ENCODE assay signal across 15 cellular contexts in genomic region chr7:64602518-64602917, GRCh38. TPM values are rescaled to one million over a fixed set of nuclear protein-coding genes. Genes with fewer than 3 reads are reported as not detected.
DNase-seq lines count a peak whose midpoint lies in the region; ATAC-seq and TF ChIP-seq lines count a peak whose summit lies in the region.
"Had no signal": no experiment of that assay in that cellular context is flagged by ENCODE, and none has a peak within 500 bp of the region (broad histone marks: within the 10 kb centered on the region; RNA-seq: fewer than 3 reads in every experiment).

No MANE protein-coding gene starts in this region.

- peak; percentile 58 for ATAC-seq in left ventricle myocardium superior
- no peak for ATAC-seq in Right ventricle myocardium inferior
- no peak for ATAC-seq in stimulated activated naive B cell treated with anti-CD40 and anti-IgM and Interleukin-4, amounts not matched to agents 10 μg/mL and 1 μg/mL and 100 μg/mL, for 72 hours (replicated peaks)
- ATAC-seq in GM23338, result no peak
- ATAC-seq: Panc1 had no signal

- POLR2A ChIA-PET in PC-9 (lab: Charles Lee; ENCODE audit: unreplicated experiment), result no interaction called here

- no peaks in the 10 kb centered on the region; the same call in 1 of the 2 replicates for H3K9me3 ChIP-seq in PC-9 (ENCODE audit: insufficient read depth, low read depth)

- H2AFZ ChIP-seq in PC-9 (no peak overlapping the region), GM23338 (no peak overlapping the region)

- no TSS peak for BruUV-seq in PC-9 (replicated peaks; lab: Mats Ljungman, UMichigan)

- H3K9me3 Mint-ChIP-seq in stimulated activated naive B cell treated with anti-CD40 and anti-IgM and Interleukin-4, amounts not matched to agents 10 μg/mL and 1 μg/mL and 100 μg/mL, for 72 hours, result peaks cover 0 to 2% of the 10 kb centered on the region in 2 donors
- peaks cover 61% of the 10 kb centered on the region for H3K9me3 Mint-ChIP-seq in GM23338
- H3K9me3 Mint-ChIP-seq: CD8-positive, alpha-beta memory T cell had no signal

- CTCF ChIA-PET in PC-9 (lab: Charles Lee), result no interaction called here

- TF ChIP-seq CTCF in fibroblast of pulmonary artery (IDR thresholded peaks at IDR 0.05; ENCODE audit: low read length, missing control alignments) (no peak), PC-9 (conservative IDR thresholded peaks at IDR 0.05) (no peak), GM23338 (conservative IDR thresholded peaks at IDR 0.05; ENCODE audit: low read depth in 2 of 2) (no peak)

- no peaks in the 10 kb centered on the region for H3K4me1 ChIP-seq in PC-9 (replicated peaks; ENCODE audit: insufficient read depth)
- H3K4me1 ChIP-seq in GM23338 (ENCODE audit: insufficient read depth), result no peaks in the 10 kb centered on the region
- H3K4me1 ChIP-seq: BLaER1 treated with 17β-estradiol and CSF1 and Interleukin-3, amounts not matched to agents 10 nM and 100 nM had no signal

- no peak overlapping the region for H3K4me3 ChIP-seq in fibroblast of pulmonary artery (replicated peaks; ENCODE audit: low read depth, low read length)
- H3K4me3 ChIP-seq in PC-9, result no peak overlapping the region
- H3K4me3 ChIP-seq in GM23338, result no peak overlapping the region
- H3K4me3 ChIP-seq: BLaER1 treated with 17β-estradiol and CSF1 and Interleukin-3, amounts not matched to agents 10 nM and 100 nM had no signal

- H3K27ac Mint-ChIP-seq in stimulated activated naive B cell treated with anti-CD40 and anti-IgM and Interleukin-4, amounts not matched to agents 10 μg/mL and 1 μg/mL and 100 μg/mL, for 72 hours, result no peak overlapping the region
- H3K27ac Mint-ChIP-seq in GM23338, result no peak overlapping the region
- H3K27ac Mint-ChIP-seq: CD8-positive, alpha-beta memory T cell had no signal

- no peaks in the 10 kb centered on the region for H3K27me3 Mint-ChIP-seq in stimulated activated naive B cell treated with anti-CD40 and anti-IgM and Interleukin-4, amounts not matched to agents 10 μg/mL and 1 μg/mL and 100 μg/mL, for 72 hours
- H3K27me3 Mint-ChIP-seq in GM23338 (ENCODE audit: insufficient read depth, low read depth, poor library complexity), result peaks cover 3% of the 10 kb centered on the region
- H3K27me3 Mint-ChIP-seq: CD8-positive, alpha-beta memory T cell had no signal

- intact Hi-C loops in left ventricle myocardium superior (cut with micrococcal nuclease) (no loop called here), Right ventricle myocardium inferior (cut with DNase I) (no loop called here), PC-9 (cut with micrococcal nuclease; ENCODE audit: unreplicated experiment) (no loop called here)

- no peak overlapping the region for H3K4me2 ChIP-seq in PC-9
- no peak overlapping the region for H3K4me2 ChIP-seq in GM23338
- H3K4me2 ChIP-seq: BLaER1 treated with 17β-estradiol and CSF1 and Interleukin-3, amounts not matched to agents 10 nM and 100 nM had no signal

- H3K27me3 ChIP-seq in PC-9 (ENCODE audit: insufficient read depth, low read depth), result no peaks in the 10 kb centered on the region
- no peaks in the 10 kb centered on the region for H3K27me3 ChIP-seq in GM23338 (ENCODE audit: insufficient read depth)
- H3K27me3 ChIP-seq: BLaER1 treated with 17β-estradiol and CSF1 and Interleukin-3, amounts not matched to agents 10 nM and 100 nM had no signal

- H3K27ac ChIP-seq in PC-9, result no peak overlapping the region
- no peak overlapping the region for H3K27ac ChIP-seq in GM23338 (ENCODE audit: low read depth)
- H3K27ac ChIP-seq: BLaER1 treated with 17β-estradiol and CSF1 and Interleukin-3, amounts not matched to agents 10 nM and 100 nM had no signal

- no peak for DNase-seq in left ventricle myocardium superior
- no peak for DNase-seq in Right ventricle myocardium inferior (ENCODE audit: missing footprints)
- peak; percentile 37 for DNase-seq in astrocyte of the hippocampus (ENCODE audit: low read depth, low spot score)
- peak; percentile 29 for DNase-seq in fibroblast of pulmonary artery (ENCODE audit: low read depth)
- no peak for DNase-seq in PC-9
- no peak for DNase-seq in stimulated activated naive B cell treated with anti-CD40 and anti-IgM and Interleukin-4, amounts not matched to agents 10 μg/mL and 1 μg/mL and 100 μg/mL, for 72 hours
- DNase-seq in GM23338 (ENCODE audit: low spot score), result no peak
- DNase-seq in amniotic stem cell (lab: John Stamatoyannopoulos, UW), result no peak
- DNase-seq: CD8-positive, alpha-beta memory T cell; NCI-H1092; NCI-H2081 treated with DMSO at 0.1 percent for 48 hours; NCI-H510A; NCI-H774 had no signal

- H3K36me3 ChIP-seq in PC-9 (ENCODE audit: low read depth), result no peaks in the 10 kb centered on the region
- H3K36me3 ChIP-seq in GM23338 (ENCODE audit: insufficient read depth), result peaks cover 8% of the 10 kb centered on the region; the same call in 1 of the 2 replicates
- H3K36me3 ChIP-seq: BLaER1 treated with 17β-estradiol and CSF1 and Interleukin-3, amounts not matched to agents 10 nM and 100 nM had no signal

- H3F3A ChIP-seq in PC-9 (ENCODE audit: insufficient read depth, low read depth) (no peaks in the 10 kb centered on the region), GM23338 (replicated peaks; ENCODE audit: low read depth) (no peaks in the 10 kb centered on the region)

- H3K79me2 ChIP-seq in PC-9 (ENCODE audit: low read depth) (no peaks in the 10 kb centered on the region), GM23338 (replicated peaks; ENCODE audit: insufficient read depth) (0 out of 2 replicates have a peak, but pooled peaks cover 4% of the 10 kb centered on the region)

- H3K36me3 Mint-ChIP-seq in stimulated activated naive B cell treated with anti-CD40 and anti-IgM and Interleukin-4, amounts not matched to agents 10 μg/mL and 1 μg/mL and 100 μg/mL, for 72 hours, result no peaks in the 10 kb centered on the region
- H3K36me3 Mint-ChIP-seq in GM23338 (ENCODE audit: low read depth), result peaks cover 77% of the 10 kb centered on the region
- H3K36me3 Mint-ChIP-seq: CD8-positive, alpha-beta memory T cell had no signal

- no peaks in the 10 kb centered on the region for H3K4me1 Mint-ChIP-seq in stimulated activated naive B cell treated with anti-CD40 and anti-IgM and Interleukin-4, amounts not matched to agents 10 μg/mL and 1 μg/mL and 100 μg/mL, for 72 hours
- no peaks in the 10 kb centered on the region for H3K4me1 Mint-ChIP-seq in GM23338
- H3K4me1 Mint-ChIP-seq: CD8-positive, alpha-beta memory T cell had no signal

- no peak overlapping the region for H3K4me3 Mint-ChIP-seq in stimulated activated naive B cell treated with anti-CD40 and anti-IgM and Interleukin-4, amounts not matched to agents 10 μg/mL and 1 μg/mL and 100 μg/mL, for 72 hours
- no peak overlapping the region for H3K4me3 Mint-ChIP-seq in GM23338
- H3K4me3 Mint-ChIP-seq: CD8-positive, alpha-beta memory T cell had no signal

- H4K20me1 ChIP-seq in PC-9 (ENCODE audit: insufficient read depth), result no peaks in the 10 kb centered on the region
- H4K20me1 ChIP-seq in GM23338 (replicated peaks; ENCODE audit: insufficient read depth), result no peaks in the 10 kb centered on the region
- H4K20me1 ChIP-seq: BLaER1 treated with 17β-estradiol and CSF1 and Interleukin-3, amounts not matched to agents 10 nM and 100 nM had no signal

- H3K9me2 ChIP-seq in PC-9 (ENCODE audit: insufficient read depth) (no peaks in the 10 kb centered on the region), GM23338 (ENCODE audit: insufficient read depth) (no peaks in the 10 kb centered on the region)

TF ChIP-seq in GM23338, 12 proteins besides CTCF, POLR2A, EP300 and RAD21:
- no peak for TF ChIP-seq ZNF331 (CRISPR knock-in tag; IDR thresholded peaks at IDR 0.05; ENCODE audit: low read depth)
- TF ChIP-seq EZH2phosphoT487 (IDR thresholded peaks at IDR 0.05; ENCODE audit: unreplicated experiment), result no peak

RNA-seq across cellular contexts. Expression of gene ZNF680, which starts 39.6 kb away (rescaled TPM):
- 21.8 TPM for total RNA-seq in left ventricle myocardium superior
- total RNA-seq in Right ventricle myocardium inferior, result 20.9 TPM
- total RNA-seq in PC-9 (2021), result 16.4 and 17.9 TPM in 2 replicates
- total RNA-seq in GM23338 (2014; rRNA removed; shearing (Covaris generic)), result 60.2 and 62.5 TPM in 2 replicates
- polyA plus RNA-seq in GM23338 (2016; fragmentation: Nextera tagmentation; extraction: Ambion mirVana), result 27.1 and 27.3 TPM in 2 replicates

Comparison
In these comparisons a context has a peak if more than half of its experiments do, and no peak if none do; other contexts are left out.
1. DNase-seq: peak in astrocyte of the hippocampus (single experiment) and fibroblast of pulmonary artery (single experiment); none in left ventricle myocardium superior (single experiment), Right ventricle myocardium inferior (single experiment), PC-9 (0 of 2), stimulated activated naive B cell treated with anti-CD40 and anti-IgM and Interleukin-4, amounts not matched to agents 10 μg/mL and 1 μg/mL and 100 μg/mL, for 72 hours (single experiment), GM23338 (single experiment) and amniotic stem cell (single experiment).